In the genomic region with DNA sequence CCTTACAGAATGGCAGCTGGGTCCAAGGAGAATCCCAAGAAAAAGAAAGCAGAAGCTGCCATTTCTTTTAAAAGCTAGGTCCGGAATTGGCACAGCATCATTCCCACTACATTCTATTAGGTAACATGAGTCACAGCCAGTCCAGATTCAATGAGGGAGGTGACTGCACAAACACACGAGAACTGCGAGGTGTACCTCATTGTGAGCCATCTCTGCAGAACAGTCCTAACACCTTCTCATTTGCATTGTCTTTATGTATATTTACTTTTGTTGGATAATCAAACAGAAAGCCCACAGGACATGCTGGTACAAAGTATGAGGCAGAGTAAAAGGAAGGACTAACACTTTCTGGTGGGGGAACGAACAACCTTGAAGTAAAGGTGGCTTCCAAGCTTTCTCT, we compare ENCODE assay signal across 19 cellular contexts.
"Had no signal": no experiment of that assay in that cellular context is flagged by ENCODE, and none has a peak within 500 bp of the region (broad histone marks: within the 10 kb centered on the region; RNA-seq: fewer than 3 reads in every experiment).

No MANE protein-coding gene starts in this region.

- H3K4me3 ChIP-seq: lower lobe of right lung, pancreas, smooth muscle cell, thoracic aorta, tibial nerve, upper lobe of left lung had no signal

- H3K4me1 ChIP-seq: lower lobe of right lung, pancreas, tibial nerve, upper lobe of left lung had no signal

- H3K27me3 ChIP-seq: neutrophil, pancreas, tibial nerve, upper lobe of left lung had no signal

- H3K4me2 ChIP-seq: smooth muscle cell had no signal

- ATAC-seq: left ventricle myocardium superior, lower lobe of right lung, pancreas, sciatic nerve had no signal

- H3K36me3 ChIP-seq: lower lobe of right lung, neutrophil, pancreas, thoracic aorta, tibial nerve, upper lobe of left lung had no signal

- FAIRE-seq: endometrium, frontal cortex, keratinocyte, pancreas, urothelium cell line had no signal

- H3K9me3 ChIP-seq: neutrophil, pancreas, thoracic aorta, upper lobe of left lung had no signal

- H3K27ac ChIP-seq: lower lobe of right lung, neutrophil, pancreas, thoracic aorta, tibial nerve, upper lobe of left lung had no signal

- DNase-seq: cortex of kidney; hypothalamus; left ventricle myocardium superior; lower lobe of right lung; pancreas; stimulated activated CD4-positive, alpha-beta T cell treated with anti-CD3 and anti-CD28 coated beads, Interleukin-12 subunit alpha, Interleukin-12 subunit beta, amount 100 ng/mL, for 4 hours; stimulated activated CD4-positive, alpha-beta T cell treated with anti-CD3 and anti-CD28 coated beads, Interleukin-1b, Interleukin-23, amount 100 ng/mL, for 48 hours; stimulated activated CD4-positive, alpha-beta T cell treated with anti-CD3 and anti-CD28 coated beads, Interleukin-4, amount 100 ng/mL, for 24 hours; stimulated activated naive CD4-positive, alpha-beta T cell treated with Interleukin-2 at 50 U/mL for 16 hours; upper lobe of left lung had no signal
